20 cellular contexts compared by ENCODE assay signal in genomic region chr17:16818340-16818739, GRCh38.
"Had no signal": no experiment of that assay in that cellular context is flagged by ENCODE, and none has a peak within 500 bp of the region (broad histone marks: within the 10 kb centered on the region; RNA-seq: fewer than 3 reads in every experiment).

No MANE protein-coding gene starts in this region.

- H3K27ac ChIP-seq: cardiac muscle cell, colonic mucosa, lower lobe of right lung, psoas muscle, sigmoid colon, spleen, stomach, thyroid gland had no signal

- H3K9me3 Mint-ChIP-seq: central memory CD8-positive, alpha-beta T cell; effector memory CD8-positive, alpha-beta T cell; naive B cell; natural killer cell treated with Interleukin-12 subunit alpha and Interleukin-12 subunit beta and Interleukin-15 and Interleukin-18, amount 100 ng/mL, for 72 hours; neural crest cell; type B pancreatic cell had no signal

- H3K9me3 ChIP-seq: colonic mucosa, lower lobe of right lung, psoas muscle, sigmoid colon, spleen, stomach, thyroid gland had no signal

- H3K4me1 Mint-ChIP-seq: central memory CD8-positive, alpha-beta T cell; naive B cell; neural crest cell had no signal

- H3K27me3 ChIP-seq: cardiac muscle cell, colonic mucosa, sigmoid colon, thyroid gland had no signal

- H3K36me3 Mint-ChIP-seq: naive B cell; natural killer cell treated with Interleukin-12 subunit alpha and Interleukin-12 subunit beta and Interleukin-15 and Interleukin-18, amount 100 ng/mL, for 72 hours; type B pancreatic cell had no signal

- H3K27ac Mint-ChIP-seq: effector memory CD8-positive, alpha-beta T cell; naive B cell; natural killer cell treated with Interleukin-12 subunit alpha and Interleukin-12 subunit beta and Interleukin-15 and Interleukin-18, amount 100 ng/mL, for 72 hours; type B pancreatic cell had no signal

- H3K4me3 Mint-ChIP-seq: central memory CD8-positive, alpha-beta T cell; effector memory CD8-positive, alpha-beta T cell; naive B cell; natural killer cell treated with Interleukin-12 subunit alpha and Interleukin-12 subunit beta and Interleukin-15 and Interleukin-18, amount 100 ng/mL, for 72 hours; neural crest cell; type B pancreatic cell had no signal

- H3K4me1 ChIP-seq: colonic mucosa, psoas muscle, thyroid gland had no signal

- DNase-seq: colonic mucosa; dermis blood vessel endothelial cell; effector memory CD8-positive, alpha-beta T cell; kidney glomerular epithelial cell; left ventricle myocardium superior; lower lobe of right lung; naive B cell; psoas muscle; right cardiac atrium; sigmoid colon; spleen; stimulated activated CD4-positive, alpha-beta T cell treated with anti-CD3 and anti-CD28 coated beads, Interleukin-2, amount 100 ng/mL, for 48 hours; stimulated activated naive CD4-positive, alpha-beta T cell; stomach; thyroid gland had no signal

- H3K36me3 ChIP-seq: cardiac muscle cell, colonic mucosa, lower lobe of right lung, sigmoid colon, spleen, stomach, thyroid gland had no signal

- H3K4me3 ChIP-seq: cardiac muscle cell, colonic mucosa, lower lobe of right lung, psoas muscle, sigmoid colon, spleen, stomach, thyroid gland had no signal

- ATAC-seq: effector memory CD8-positive, alpha-beta T cell; left ventricle myocardium superior; lower lobe of right lung; natural killer cell treated with Interleukin-12 subunit alpha and Interleukin-12 subunit beta and Interleukin-15 and Interleukin-18, amount 100 ng/mL, for 72 hours; psoas muscle; right cardiac atrium had no signal
